Comparison of ENCODE assay signal across 8 cellular contexts in genomic region chr16:11914210-11914758, GRCh38. TPM values are rescaled to one million over a fixed set of nuclear protein-coding genes. Genes with fewer than 3 reads are reported as not detected.
DNase-seq lines count a peak whose midpoint lies in the region; ATAC-seq and TF ChIP-seq lines count a peak whose summit lies in the region.

No MANE protein-coding gene starts in this region.

- ATAC-seq in central memory CD8-positive, alpha-beta T cell (replicated peaks; ENCODE audit: extremely low read depth, poor library complexity, severe bottlenecking) = peak; percentile 26
- ATAC-seq in HG03039 (IDR thresholded peaks at IDR 0.05; ENCODE audit: unreplicated experiment) = no peak

- H3K4me1 Mint-ChIP-seq in central memory CD8-positive, alpha-beta T cell = peaks cover 38% of the 10 kb centered on the region

- no peak for TF ChIP-seq CTCF in AG09309 (IDR thresholded peaks at IDR 0.05; ENCODE audit: control insufficient read depth, insufficient read depth, low read depth, low read length, missing control alignments)

- peak overlapping the region; percentile 95 for H3K27ac Mint-ChIP-seq in central memory CD8-positive, alpha-beta T cell (ENCODE audit: low read depth)

- no peaks in the 10 kb centered on the region for H3K9me3 ChIP-seq in muscle layer of duodenum (ENCODE audit: control insufficient read depth in 1 of 2, low read length in 2 of 2)

- no peaks in the 10 kb centered on the region for H3K9me3 Mint-ChIP-seq in central memory CD8-positive, alpha-beta T cell

- POLR2A ChIA-PET in HEK293T (lab: Yijun Ruan, JAX) = no interaction called here

- no peaks in the 10 kb centered on the region for H3K27me3 ChIP-seq in muscle layer of duodenum (ENCODE audit: low read depth, low read length)

- H3K4me3 ChIP-seq in AG09309 (ENCODE audit: control insufficient read depth, low read depth, low read length) (peak overlapping the region; percentile 97), muscle layer of duodenum (ENCODE audit: low read depth in 1 of 2, low read length in 2 of 2) (peak overlapping the region; percentile 78 to 83)
- H3K4me3 ChIP-seq in Jurkat, Clone E6-1 (ENCODE audit: low read length) = peak overlapping the region; percentile 83

- H3K36me3 Mint-ChIP-seq in central memory CD8-positive, alpha-beta T cell (ENCODE audit: insufficient read depth) = peaks cover 42% of the 10 kb centered on the region

- DNase-seq in AG09309 (ENCODE audit: low read depth) (no peak), GM19238 (ENCODE audit: insufficient read length, low spot score) (no peak), HEK293T (ENCODE audit: extremely low spot score) (no peak), nucleus accumbens (lab: John Stamatoyannopoulos, UW) (no peak)
- DNase-seq in Jurkat, Clone E6-1 (ENCODE audit: low read depth, low spot score) = peak; percentile 20
- no peak for DNase-seq in central memory CD8-positive, alpha-beta T cell (ENCODE audit: low spot score in 2 of 2)

- CTCF ChIA-PET in HEK293T (lab: Yijun Ruan, JAX) = interaction anchor here (0.6 to 0.7 kb wide), 2 partner anchors 64 to 73 kb away, joined by 3 read pairs; no protein-coding TSS in a partner anchor

- H3K4me3 Mint-ChIP-seq in central memory CD8-positive, alpha-beta T cell = peak overlapping the region; percentile 85

- no peaks in the 10 kb centered on the region for H3K36me3 ChIP-seq in muscle layer of duodenum (ENCODE audit: control insufficient read depth in 1 of 2, insufficient read depth in 2 of 2, low read length in 2 of 2)

- H3K27me3 Mint-ChIP-seq in central memory CD8-positive, alpha-beta T cell = no peaks in the 10 kb centered on the region

- peaks cover 20 to 43% of the 10 kb centered on the region in 2 donors for H3K4me1 ChIP-seq in muscle layer of duodenum (ENCODE audit: control insufficient read depth in 1 of 2, insufficient read depth in 2 of 2, low read length in 2 of 2)

- peak overlapping the region; percentile 78 for H3K27ac ChIP-seq in muscle layer of duodenum (ENCODE audit: low read length)

TF ChIP-seq in HEK293T, 16 proteins besides CTCF, POLR2A, EP300 and RAD21:
- TF ChIP-seq ARNT (IDR thresholded peaks at IDR 0.05) (no peak), HDGF (IDR thresholded peaks at IDR 0.05; ENCODE audit: borderline replicate concordance) (no peak), SUZ12 (IDR thresholded peaks at IDR 0.05) (no peak), PKNOX1 (IDR thresholded peaks at IDR 0.05) (no peak), LEF1 (IDR thresholded peaks at IDR 0.05; ENCODE audit: borderline replicate concordance) (no peak), FOXM1 (IDR thresholded peaks at IDR 0.05; ENCODE audit: borderline replicate concordance) (no peak), TARDBP (IDR thresholded peaks at IDR 0.05) (no peak), ELF4 (IDR thresholded peaks at IDR 0.05) (no peak), FOXK2 (IDR thresholded peaks at IDR 0.05) (no peak)
TF ChIP-seq in HEK293T: peak in this region for 0.

RNA-seq across cellular contexts. Expression of gene GSPT1, which starts 1.5 kb away (rescaled TPM):
- 131 TPM for polyA plus RNA-seq in Jurkat, Clone E6-1 (2012; ENCODE audit: insufficient read depth, insufficient read length)

RNA-seq across cellular contexts. Expression of gene NPIPB2, which starts 27.6 kb away (rescaled TPM):
- 1.2 TPM for polyA plus RNA-seq in Jurkat, Clone E6-1 (2012; ENCODE audit: insufficient read depth, insufficient read length)

RNA-seq across cellular contexts. Expression of gene TNFRSF17, which starts 50.7 kb away (rescaled TPM):
- not detected for polyA plus RNA-seq in Jurkat, Clone E6-1 (2012; ENCODE audit: insufficient read depth, insufficient read length)
